Comparison of ENCODE assay signal across 12 cellular contexts in genomic region chr2:43083278-43083677, GRCh38.
DNase-seq lines count a peak whose midpoint lies in the region; ATAC-seq and TF ChIP-seq lines count a peak whose summit lies in the region.
"Had no signal": no experiment of that assay in that cellular context is flagged by ENCODE, and none has a peak within 500 bp of the region (broad histone marks: within the 10 kb centered on the region; RNA-seq: fewer than 3 reads in every experiment).

No MANE protein-coding gene starts in this region.

- peak overlapping the region; percentile 66 to 95 (median 91) for H3K27ac Mint-ChIP-seq in brain
- H3K27ac Mint-ChIP-seq in T-helper 17 cell = no peak overlapping the region
- no peak overlapping the region for H3K27ac Mint-ChIP-seq in T-cell
- H3K27ac Mint-ChIP-seq: CD8-positive, alpha-beta T cell had no signal

- H3K4me1 Mint-ChIP-seq in brain (peaks cover 79% of the 10 kb centered on the region), T-helper 17 cell (peaks cover 4% of the 10 kb centered on the region), T-cell (peaks cover 24 to 30% (median 26%) of the 10 kb centered on the region in 3 donors)

- H3K27me3 ChIP-seq in BLaER1 treated with 17β-estradiol and CSF1 and Interleukin-3, amounts not matched to agents 10 nM and 100 nM = no peaks in the 10 kb centered on the region
- H3K27me3 ChIP-seq in right cardiac atrium (ENCODE audit: control insufficient read depth, insufficient read depth) (no peaks in the 10 kb centered on the region), rectal smooth muscle tissue (ENCODE audit: control insufficient read depth, insufficient read depth, low read length) (no peaks in the 10 kb centered on the region)

- CTCF ChIA-PET in T-cell (lab: Charles Lee) = no interaction called here

- peak overlapping the region; percentile 37 to 88 (median 54); a peak in 16 of 22 replicates for H3K4me2 ChIP-seq in BLaER1 treated with 17β-estradiol and CSF1 and Interleukin-3, amounts not matched to agents 10 nM and 100 nM

- peaks cover 43 to 70% (median 56%) of the 10 kb centered on the region in 10 experiments for H3K4me1 ChIP-seq in BLaER1 treated with 17β-estradiol and CSF1 and Interleukin-3, amounts not matched to agents 10 nM and 100 nM
- H3K4me1 ChIP-seq in right cardiac atrium (ENCODE audit: control insufficient read depth, insufficient read depth, low read length) (peaks cover 36% of the 10 kb centered on the region), rectal smooth muscle tissue (ENCODE audit: control insufficient read depth, insufficient read depth, low read length) (peaks cover 57% of the 10 kb centered on the region)

- POLR2A ChIA-PET in T-cell (lab: Charles Lee) = no interaction called here

- no peak for ATAC-seq in right cardiac atrium
- ATAC-seq in T-helper 17 cell = no peak
- ATAC-seq in T-cell (replicated peaks in 1 of 4) = no peak
- ATAC-seq: CD8-positive, alpha-beta T cell had no signal

- 44% methylated on average over 8 of the region's 8 CpGs for WGBS in right cardiac atrium

- peaks cover 0 to 11% (median under 1%) of the 10 kb centered on the region in 5 experiments for H3K9me3 Mint-ChIP-seq in brain
- no peaks in the 10 kb centered on the region for H3K9me3 Mint-ChIP-seq in T-cell
- H3K9me3 Mint-ChIP-seq: CD8-positive, alpha-beta T cell had no signal

- no peaks in the 10 kb centered on the region for H4K20me1 ChIP-seq in BLaER1 treated with 17β-estradiol and CSF1 and Interleukin-3, amounts not matched to agents 10 nM and 100 nM

- H3K27me3 Mint-ChIP-seq in brain = peaks cover 7% of the 10 kb centered on the region
- no peaks in the 10 kb centered on the region for H3K27me3 Mint-ChIP-seq in T-helper 17 cell
- no peaks in the 10 kb centered on the region for H3K27me3 Mint-ChIP-seq in T-cell

- H3K36me3 Mint-ChIP-seq in brain (no peaks in the 10 kb centered on the region), T-helper 17 cell (ENCODE audit: low read depth) (no peaks in the 10 kb centered on the region), T-cell (no peaks in the 10 kb centered on the region)

- intact Hi-C loops in right cardiac atrium (cut with DNase I) = loop anchor here in 1 of 4 donors (10.0 kb wide), 1 partner anchor 58 kb away; no protein-coding TSS in a partner anchor

- DNase-seq in right cardiac atrium (peak; percentile 48 to 78 (median 77)), T-helper 17 cell (no peak), T-cell (no peak), NCI-H524 treated with DMSO at 0.1 percent for 48 hours (lab: John Stamatoyannopoulos, UW) (no peak), DMS53 (lab: John Stamatoyannopoulos, UW) (no peak)
- DNase-seq: CD8-positive, alpha-beta T cell; NCI-H146; SIG-M5 had no signal

- H3K4me3 Mint-ChIP-seq in brain (peak overlapping the region in 1 of 5 experiments; percentile 30), T-helper 17 cell (no peak overlapping the region), T-cell (no peak overlapping the region)
- H3K4me3 Mint-ChIP-seq: CD8-positive, alpha-beta T cell had no signal

- no peak for TF ChIP-seq CTCF in brain (conservative IDR thresholded peaks at IDR 0.05)

- H3K36me3 ChIP-seq in BLaER1 treated with 17β-estradiol and CSF1 and Interleukin-3, amounts not matched to agents 10 nM and 100 nM = no peaks in the 10 kb centered on the region
- no peaks in the 10 kb centered on the region for H3K36me3 ChIP-seq in rectal smooth muscle tissue (ENCODE audit: control insufficient read depth, insufficient read depth, low read length)

- H3K4me3 ChIP-seq in BLaER1 treated with 17β-estradiol and CSF1 and Interleukin-3, amounts not matched to agents 10 nM and 100 nM = no peak overlapping the region
- H3K4me3 ChIP-seq in right cardiac atrium (ENCODE audit: low read length) = no peak overlapping the region
- H3K4me3 ChIP-seq in rectal smooth muscle tissue (ENCODE audit: low read length) = no peak overlapping the region

- no peaks in the 10 kb centered on the region for H3K9me3 ChIP-seq in BLaER1 treated with 17β-estradiol and CSF1 and Interleukin-3, amounts not matched to agents 10 nM and 100 nM (replicated peaks in 1 of 11)
- H3K9me3 ChIP-seq in right cardiac atrium (ENCODE audit: control insufficient read depth, low read length) = no peaks in the 10 kb centered on the region
- H3K9me3 ChIP-seq in T-helper 17 cell (ENCODE audit: control insufficient read depth, low read length, poor library complexity, severe bottlenecking) = no peaks in the 10 kb centered on the region

- H3K9ac ChIP-seq in BLaER1 treated with 17β-estradiol and CSF1 and Interleukin-3, amounts not matched to agents 10 nM and 100 nM = no peak overlapping the region
- H3K9ac ChIP-seq in rectal smooth muscle tissue (ENCODE audit: low read length) = no peak overlapping the region

- H3K27ac ChIP-seq in BLaER1 treated with 17β-estradiol and CSF1 and Interleukin-3, amounts not matched to agents 10 nM and 100 nM = 0 out of 22 replicates have a peak overlapping the region, but pooled peaks of 3 of the 11 experiments have one; percentile 3 to 18 (median 10)
- H3K27ac ChIP-seq in right cardiac atrium (ENCODE audit: low read length) (peak overlapping the region; percentile 84), rectal smooth muscle tissue (ENCODE audit: low read depth, low read length) (peak overlapping the region; percentile 94)
- H3K27ac ChIP-seq: HL-60 had no signal

Comparison
In these comparisons a context has a peak if more than half of its experiments do, and no peak if none do; other contexts are left out.
1. H3K27ac Mint-ChIP-seq: peak in brain (5 of 5); none in T-helper 17 cell (single experiment) and T-cell (0 of 2).
2. DNase-seq: peak in right cardiac atrium (3 of 3); none in T-helper 17 cell (0 of 3), T-cell (0 of 34), NCI-H524 treated with DMSO at 0.1 percent for 48 hours (single experiment) and DMS53 (single experiment).